18 cellular contexts compared by ENCODE assay signal in genomic region chrX:116357317-116357716, GRCh38.
DNase-seq lines count a peak whose midpoint lies in the region; ATAC-seq, FAIRE-seq and TF ChIP-seq lines count a peak whose summit lies in the region.
"Had no signal": no experiment of that assay in that cellular context is flagged by ENCODE, and none has a peak within 500 bp of the region (broad histone marks: within the 10 kb centered on the region; RNA-seq: fewer than 3 reads in every experiment).

No MANE protein-coding gene starts in this region.

- H3K4me3 ChIP-seq in mammary epithelial cell (replicated peaks in 1 of 3; ENCODE audit: insufficient read depth in 1 of 3, low read depth in 2 of 3, low read length in 3 of 3), result no peak overlapping the region
- H3K4me3 ChIP-seq in SJCRH30, result no peak overlapping the region
- no peak overlapping the region for H3K4me3 ChIP-seq in fibroblast of the aortic adventitia (ENCODE audit: low read depth, low read length)
- H3K4me3 ChIP-seq in small intestine (ENCODE audit: low read depth in 1 of 2, low read length in 2 of 2), result no peak overlapping the region
- H3K4me3 ChIP-seq: BLaER1 treated with 17β-estradiol and CSF1 and Interleukin-3, amounts not matched to agents 10 nM and 100 nM; GM23248; HAP-1 had no signal

- H3K4me3 Mint-ChIP-seq in MCF 10A (ENCODE audit: unreplicated experiment) (no peak overlapping the region), natural killer cell (no peak overlapping the region)
- H3K4me3 Mint-ChIP-seq: B cell; CD8-positive, alpha-beta T cell had no signal

- H3K27ac Mint-ChIP-seq in MCF 10A (ENCODE audit: low read depth, unreplicated experiment) (peak overlapping the region; percentile 26), natural killer cell (no peak overlapping the region)
- H3K27ac Mint-ChIP-seq: B cell; CD8-positive, alpha-beta T cell had no signal

- H3K4me1 ChIP-seq in mammary epithelial cell (ENCODE audit: insufficient read depth, low read length), result no peaks in the 10 kb centered on the region
- peaks cover 4% of the 10 kb centered on the region; the same call in 1 of the 2 replicates for H3K4me1 ChIP-seq in SJCRH30
- H3K4me1 ChIP-seq in small intestine (ENCODE audit: control insufficient read depth in 2 of 2, insufficient read depth in 1 of 2, low read depth in 1 of 2, low read length in 1 of 2), result no peaks in the 10 kb centered on the region
- H3K4me1 ChIP-seq: HAP-1 had no signal

- H3K9me3 Mint-ChIP-seq in MCF 10A (ENCODE audit: unreplicated experiment), result no peaks in the 10 kb centered on the region
- peaks cover 2 to 7% of the 10 kb centered on the region in 2 donors for H3K9me3 Mint-ChIP-seq in natural killer cell
- H3K9me3 Mint-ChIP-seq: CD8-positive, alpha-beta T cell had no signal

- H3K36me3 Mint-ChIP-seq in MCF 10A (ENCODE audit: insufficient read depth, unreplicated experiment) (no peaks in the 10 kb centered on the region), natural killer cell (no peaks in the 10 kb centered on the region)
- H3K36me3 Mint-ChIP-seq: CD8-positive, alpha-beta T cell had no signal

- no peak for ATAC-seq in natural killer cell
- ATAC-seq: CD8-positive, alpha-beta T cell had no signal

- POLR2A ChIA-PET in MCF 10A (lab: Yijun Ruan, JAX) (no interaction called here), HEK293T (lab: Yijun Ruan, JAX) (no interaction called here)

- H3K4me2 ChIP-seq in mammary epithelial cell (ENCODE audit: insufficient read depth, low read depth, low read length), result no peak overlapping the region
- H3K4me2 ChIP-seq: BLaER1 treated with 17β-estradiol and CSF1 and Interleukin-3, amounts not matched to agents 10 nM and 100 nM had no signal

- 58% methylated on average over 2 of the region's 2 CpGs for WGBS in mammary epithelial cell (ENCODE audit: low coverage, missing lambda C conversion rate)
- WGBS in small intestine, 3 donors, result 11 to 23% (median 20%) methylated on average over 2 of the region's 2 CpGs

- FAIRE-seq in small intestine (lab: Jason Lieb, UNC), result no peak
- FAIRE-seq: G401.6, GM12891, HTR-8/SVneo had no signal

- no peak overlapping the region for H3K9ac ChIP-seq in mammary epithelial cell (ENCODE audit: insufficient read depth, low read length)
- H3K9ac ChIP-seq: BLaER1 treated with 17β-estradiol and CSF1 and Interleukin-3, amounts not matched to agents 10 nM and 100 nM; GM23248 had no signal

- no peaks in the 10 kb centered on the region for H3K79me2 ChIP-seq in mammary epithelial cell (ENCODE audit: insufficient read depth, low read length)

- H3K36me3 ChIP-seq in mammary epithelial cell (ENCODE audit: insufficient read depth, low read length) (no peaks in the 10 kb centered on the region), SJCRH30 (no peaks in the 10 kb centered on the region), small intestine (ENCODE audit: control insufficient read depth in 2 of 2, insufficient read depth in 2 of 2, low read length in 2 of 2) (no peaks in the 10 kb centered on the region)
- H3K36me3 ChIP-seq: BLaER1 treated with 17β-estradiol and CSF1 and Interleukin-3, amounts not matched to agents 10 nM and 100 nM; HAP-1 had no signal

- dilution Hi-C loops in mammary epithelial cell (cut with HindIII; ENCODE audit: low sequenced_read_pairs), result no loop called here

- in situ Hi-C loops in mammary epithelial cell (cut with MboI; ENCODE audit: low sequenced_read_pairs in 2 of 2), result no loop called here

- H3K27me3 Mint-ChIP-seq in MCF 10A (ENCODE audit: insufficient read depth, unreplicated experiment) (peaks cover 66% of the 10 kb centered on the region), natural killer cell (ENCODE audit: low read depth in 2 of 2) (no peaks in the 10 kb centered on the region)
- H3K27me3 Mint-ChIP-seq: B cell had no signal

- CTCF ChIA-PET in MCF 10A (lab: Yijun Ruan, JAX), result interaction anchor here (0.7 kb wide), 2 partner anchors 11 to 131 kb away, joined by 3 read pairs; no protein-coding TSS in a partner anchor
- CTCF ChIA-PET in mammary epithelial cell (lab: Charles Lee; ENCODE audit: low non-redundant PET), result no interaction called here
- CTCF ChIA-PET in HEK293T (lab: Yijun Ruan, JAX), result no interaction called here

- H3K27me3 ChIP-seq in mammary epithelial cell (ENCODE audit: insufficient read depth, low read length) (peaks cover 2% of the 10 kb centered on the region), SJCRH30 (no peaks in the 10 kb centered on the region), small intestine (ENCODE audit: control insufficient read depth in 2 of 2, insufficient read depth in 2 of 2, low read length in 2 of 2) (no peaks in the 10 kb centered on the region)

- H3K9me3 ChIP-seq in mammary epithelial cell (replicated peaks; ENCODE audit: insufficient read depth, low read length) (no peaks in the 10 kb centered on the region), SJCRH30 (replicated peaks) (no peaks in the 10 kb centered on the region), small intestine (ENCODE audit: control insufficient read depth, low read depth) (no peaks in the 10 kb centered on the region)
- H3K9me3 ChIP-seq: HAP-1 had no signal

- no peak overlapping the region for H2AFZ ChIP-seq in mammary epithelial cell (ENCODE audit: low read depth, low read length)
- H2AFZ ChIP-seq: GM23248 had no signal

- H4K20me1 ChIP-seq in mammary epithelial cell (ENCODE audit: insufficient read depth, low read length), result no peaks in the 10 kb centered on the region
- H4K20me1 ChIP-seq: BLaER1 treated with 17β-estradiol and CSF1 and Interleukin-3, amounts not matched to agents 10 nM and 100 nM had no signal

- intact Hi-C loops in MCF 10A (cut with micrococcal nuclease) (no loop called here), mammary epithelial cell (cut with micrococcal nuclease) (no loop called here), natural killer cell (cut with micrococcal nuclease) (no loop called here)

- TF ChIP-seq CTCF in MCF 10A (IDR thresholded peaks at IDR 0.05; ENCODE audit: unreplicated experiment) (no peak), mammary epithelial cell (conservative IDR thresholded peaks at IDR 0.05 in 1 of 2, IDR thresholded peaks at IDR 0.05 in 1 of 2; ENCODE audit: extremely low read depth in 1 of 2, insufficient read depth in 1 of 2, low read depth in 1 of 2, low read length in 2 of 2) (no peak), fibroblast of the aortic adventitia (IDR thresholded peaks at IDR 0.05; ENCODE audit: insufficient read depth, low read length) (no peak), natural killer cell (IDR thresholded peaks at IDR 0.05) (no peak)

- H3K4me1 Mint-ChIP-seq in MCF 10A (ENCODE audit: insufficient read depth, unreplicated experiment) (no peaks in the 10 kb centered on the region), natural killer cell (no peaks in the 10 kb centered on the region)
- H3K4me1 Mint-ChIP-seq: B cell had no signal

- BruUV-seq in MCF 10A (replicated peaks; lab: Mats Ljungman, UMichigan), result no TSS peak
- BruUV-seq in mammary epithelial cell (replicated peaks; lab: Mats Ljungman, UMichigan), result no TSS peak

- no peak overlapping the region for H3K27ac ChIP-seq in mammary epithelial cell (ENCODE audit: insufficient read depth, low read depth, low read length)
- peak overlapping the region; percentile 33; the same call in 1 of the 2 replicates for H3K27ac ChIP-seq in SJCRH30
- H3K27ac ChIP-seq in small intestine (ENCODE audit: low read depth in 1 of 2, low read length in 1 of 2), result no peak overlapping the region
- H3K27ac ChIP-seq: BLaER1 treated with 17β-estradiol and CSF1 and Interleukin-3, amounts not matched to agents 10 nM and 100 nM; GM23248 had no signal

- DNase-seq in MCF 10A (ENCODE audit: unreplicated experiment) (no peak), mammary epithelial cell (no peak), SJCRH30 (no peak), fibroblast of the aortic adventitia (ENCODE audit: low read depth) (peak; percentile 4), small intestine (peak; percentile 0), HEK293T (ENCODE audit: extremely low spot score) (no peak), natural killer cell (no peak), DMS114 treated with DMSO at 0.1 percent for 48 hours (lab: John Stamatoyannopoulos, UW; ENCODE audit: unreplicated experiment) (no peak)
- DNase-seq: CD8-positive, alpha-beta T cell; DMS 273 treated with DMSO at 0.1 percent for 48 hours; GM23248; IMR-90 had no signal

TF ChIP-seq in HEK293T, 16 proteins besides CTCF, POLR2A, EP300 and RAD21:
- TF ChIP-seq ZNF384 (IDR thresholded peaks at IDR 0.05), result no peak
- no peak for TF ChIP-seq FOXA1 (IDR thresholded peaks at IDR 0.05)
- no peak for TF ChIP-seq SUZ12 (IDR thresholded peaks at IDR 0.05)
- no peak for TF ChIP-seq PKNOX1 (IDR thresholded peaks at IDR 0.05)
- TF ChIP-seq FOXM1 (IDR thresholded peaks at IDR 0.05; ENCODE audit: borderline replicate concordance), result no peak
- no peak for TF ChIP-seq FOXK2 (IDR thresholded peaks at IDR 0.05)

Comparison
In these comparisons a context has a peak if more than half of its experiments do, and no peak if none do; other contexts are left out.
1. DNase-seq: peak in fibroblast of the aortic adventitia (single experiment) and small intestine (single experiment); none in MCF 10A (single experiment), mammary epithelial cell (single experiment), SJCRH30 (0 of 2), HEK293T (single experiment), natural killer cell (single experiment) and DMS114 treated with DMSO at 0.1 percent for 48 hours (single experiment).